1 cellular context compared by ENCODE assay signal in the genomic region with DNA sequence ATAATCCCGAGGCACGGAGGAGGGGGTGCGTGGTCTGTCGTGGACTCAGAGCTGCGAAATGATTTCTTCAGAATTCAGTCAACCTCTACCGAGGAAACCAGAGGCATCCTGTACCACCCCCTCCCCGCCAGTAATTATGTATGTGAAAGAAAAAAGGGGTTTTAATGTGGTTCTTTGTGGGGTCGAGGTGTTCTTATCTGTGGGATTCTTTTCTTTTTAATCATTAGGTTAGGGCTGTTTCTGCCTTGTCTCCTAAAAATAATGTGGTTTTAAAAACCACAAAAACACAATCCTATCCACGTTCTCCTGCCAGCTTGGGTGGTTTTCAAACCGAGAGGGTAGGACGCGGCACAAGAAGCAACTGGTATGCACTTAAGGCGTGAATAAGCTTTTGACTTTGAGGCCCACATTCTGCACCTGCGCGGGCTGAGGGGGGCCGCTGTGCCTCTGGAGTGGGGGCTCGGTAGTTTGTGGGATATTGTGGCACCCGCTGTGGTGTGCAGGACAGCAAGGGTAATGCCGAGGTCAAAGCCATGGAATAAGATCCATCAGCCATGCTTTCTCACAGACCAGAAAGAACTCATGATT.
TF ChIP-seq lines count a peak whose summit lies in the region.

No MANE protein-coding gene starts in this region.

TF ChIP-seq in endothelial cell of umbilical vein, 7 proteins besides CTCF, POLR2A, EP300 and RAD21 (continued from another document):
- no peak for TF ChIP-seq GATA2 (IDR thresholded peaks at IDR 0.05; ENCODE audit: insufficient read depth, insufficient read length, low read depth, low read length)
